Comparison of ENCODE assay signal across 12 cellular contexts in the genomic region with DNA sequence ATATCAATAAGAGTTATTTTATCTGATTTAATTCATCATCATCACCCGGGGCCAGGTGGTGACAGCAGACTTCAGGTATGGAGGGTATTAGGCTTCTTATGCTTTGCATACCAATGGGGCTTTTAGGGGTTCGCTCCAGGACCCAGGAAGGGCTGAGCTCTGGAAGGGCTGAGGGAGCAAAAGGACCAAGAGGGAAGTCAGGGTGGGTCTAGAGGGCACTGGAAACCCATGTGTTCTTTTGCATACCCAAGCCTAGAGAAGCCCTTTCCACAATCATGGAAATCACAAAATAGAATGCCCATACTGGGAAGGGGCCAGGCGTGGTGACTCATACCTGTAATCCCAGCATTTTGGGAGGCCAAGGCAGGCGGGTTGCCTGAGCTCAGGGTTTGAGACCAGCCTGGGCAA. TPM values are rescaled to one million over a fixed set of nuclear protein-coding genes. Genes with fewer than 3 reads are reported as not detected.
DNase-seq lines count a peak whose midpoint lies in the region; TF ChIP-seq lines count a peak whose summit lies in the region.
"Had no signal": no experiment of that assay in that cellular context is flagged by ENCODE, and none has a peak within 500 bp of the region (broad histone marks: within the 10 kb centered on the region; RNA-seq: fewer than 3 reads in every experiment).

No MANE protein-coding gene starts in this region.

- H3K27me3 ChIP-seq in mucosa of rectum (ENCODE audit: control insufficient read depth in 2 of 2, insufficient read depth in 2 of 2, low read length in 2 of 2) = no peaks in the 10 kb centered on the region
- H3K27me3 ChIP-seq in transverse colon = no peaks in the 10 kb centered on the region

- peaks cover 8% of the 10 kb centered on the region for H3K4me1 Mint-ChIP-seq in T-helper 2 cell treated with Interferon-gamma antibody and Interleukin-4, amounts not matched to agents 5 μg/mL and 100 μg/mL, for 36 hours (ENCODE audit: low read depth)

- no peak overlapping the region for H3K4me3 Mint-ChIP-seq in T-helper 2 cell treated with Interferon-gamma antibody and Interleukin-4, amounts not matched to agents 5 μg/mL and 100 μg/mL, for 36 hours

- no peak overlapping the region for H3K4me3 ChIP-seq in coronary artery
- no peak overlapping the region for H3K4me3 ChIP-seq in mucosa of rectum (ENCODE audit: low read length in 2 of 2)
- no peak overlapping the region for H3K4me3 ChIP-seq in transverse colon

- in situ Hi-C loops in transverse colon (cut with MboI; ENCODE audit: low pct_ligation_motif_present in 1 of 4, low pct_unique_long_range_greater_than_20kb in 1 of 4, low sequenced_read_pairs in 3 of 4) = no loop called here

- H3K36me3 Mint-ChIP-seq in T-helper 2 cell treated with Interferon-gamma antibody and Interleukin-4, amounts not matched to agents 5 μg/mL and 100 μg/mL, for 36 hours (ENCODE audit: low read depth) = no peaks in the 10 kb centered on the region

- H3K4me1 ChIP-seq in mucosa of rectum (ENCODE audit: control insufficient read depth in 2 of 2, insufficient read depth in 2 of 2, low read length in 2 of 2) (peaks cover 15 to 22% of the 10 kb centered on the region in 2 donors), transverse colon (peaks cover 16 to 36% (median 25%) of the 10 kb centered on the region in 4 donors)

- TF ChIP-seq POLR2A in transverse colon (IDR thresholded peaks at IDR 0.05) = no peak

- WGBS in transverse colon (ENCODE audit: low coverage in 1 of 2), 2 donors = 92 to 94% methylated on average over 2 to 4 of the region's 4 CpGs

- H3K9me3 Mint-ChIP-seq in T-helper 2 cell treated with Interferon-gamma antibody and Interleukin-4, amounts not matched to agents 5 μg/mL and 100 μg/mL, for 36 hours = no peaks in the 10 kb centered on the region

- no peak overlapping the region for H3K9ac ChIP-seq in mucosa of rectum (ENCODE audit: low read depth in 1 of 2, low read length in 2 of 2)

- no peak for TF ChIP-seq EP300 in transverse colon (IDR thresholded peaks at IDR 0.05; ENCODE audit: low read depth)

- H3K27me3 Mint-ChIP-seq in T-helper 2 cell treated with Interferon-gamma antibody and Interleukin-4, amounts not matched to agents 5 μg/mL and 100 μg/mL, for 36 hours (ENCODE audit: low read depth) = peaks cover 40% of the 10 kb centered on the region

- TF ChIP-seq CTCF in coronary artery (IDR thresholded peaks at IDR 0.05) = no peak
- TF ChIP-seq CTCF in transverse colon (IDR thresholded peaks at IDR 0.05) = no peak

- intact Hi-C loops in transverse colon (cut with DNase I; ENCODE audit: low total_unique reads) (no loop called here), posterior vena cava (cut with DNase I) (no loop called here)

- H3K27ac ChIP-seq in coronary artery (peak overlapping the region; percentile 90), mucosa of rectum (ENCODE audit: low read depth in 2 of 2, low read length in 2 of 2) (peak overlapping the region; percentile 83 to 89), transverse colon (peak overlapping the region; percentile 81 to 92 (median 88))
- H3K27ac ChIP-seq: HL-60 had no signal

- DNase-seq in M059J (ENCODE audit: low read depth) (peak; percentile 39), coronary artery (ENCODE audit: low spot score) (no peak), transverse colon (no peak), hippocampal formation (lab: John Stamatoyannopoulos, UW) (no peak), posterior vena cava (ENCODE audit: low spot score) (no peak)
- no peak for DNase-seq in T-helper 2 cell treated with Interferon-gamma antibody and Interleukin-4, amounts not matched to agents 5 μg/mL and 100 μg/mL, for 36 hours (ENCODE audit: low spot score)
- DNase-seq: foreskin fibroblast; NCI-H1694 treated with DMSO at 0.1 percent for 48 hours; stimulated activated CD4-positive, alpha-beta T cell treated with anti-CD3 and anti-CD28 coated beads, Interleukin-15, amount 100 ng/mL, for 24 hours; stimulated activated naive CD4-positive, alpha-beta T cell treated with Interleukin-2 at 50 U/mL for 16 hours had no signal

- H3K9me3 ChIP-seq in mucosa of rectum (ENCODE audit: control insufficient read depth in 2 of 2, low read length in 2 of 2) = no peaks in the 10 kb centered on the region
- no peaks in the 10 kb centered on the region for H3K9me3 ChIP-seq in transverse colon

- H3K27ac Mint-ChIP-seq in T-helper 2 cell treated with Interferon-gamma antibody and Interleukin-4, amounts not matched to agents 5 μg/mL and 100 μg/mL, for 36 hours = no peak overlapping the region

- H3K36me3 ChIP-seq in mucosa of rectum (ENCODE audit: control insufficient read depth in 2 of 2, insufficient read depth in 2 of 2, low read length in 2 of 2) (no peaks in the 10 kb centered on the region), transverse colon (no peaks in the 10 kb centered on the region)

RNA-seq across cellular contexts. Expression of gene VCL, which starts 30.9 kb away (rescaled TPM):
- 89.3 and 159 TPM in 2 replicates for total RNA-seq in M059J (2014; rRNA removed; shearing (Covaris generic))
- total RNA-seq in transverse colon = 100 to 1,000 TPM in 3 of 4 donors, 10 to 100 TPM in 1; 96.1 to 133 (median 120) TPM
- 100 to 1,000 TPM; 419 to 480 TPM for total RNA-seq in posterior vena cava

RNA-seq across cellular contexts. Expression of gene PLAU, which starts 56.1 kb away (rescaled TPM):
- 264 and 272 TPM in 2 replicates for total RNA-seq in M059J (2014; rRNA removed; shearing (Covaris generic))
- total RNA-seq in transverse colon (1 to 10 TPM in 3 of 4 donors, under 1 TPM in 1; 0.75 to 8.0 (median 2.3) TPM), posterior vena cava (10 to 100 TPM; 34.2 to 36.7 TPM)
